In the genomic region with DNA sequence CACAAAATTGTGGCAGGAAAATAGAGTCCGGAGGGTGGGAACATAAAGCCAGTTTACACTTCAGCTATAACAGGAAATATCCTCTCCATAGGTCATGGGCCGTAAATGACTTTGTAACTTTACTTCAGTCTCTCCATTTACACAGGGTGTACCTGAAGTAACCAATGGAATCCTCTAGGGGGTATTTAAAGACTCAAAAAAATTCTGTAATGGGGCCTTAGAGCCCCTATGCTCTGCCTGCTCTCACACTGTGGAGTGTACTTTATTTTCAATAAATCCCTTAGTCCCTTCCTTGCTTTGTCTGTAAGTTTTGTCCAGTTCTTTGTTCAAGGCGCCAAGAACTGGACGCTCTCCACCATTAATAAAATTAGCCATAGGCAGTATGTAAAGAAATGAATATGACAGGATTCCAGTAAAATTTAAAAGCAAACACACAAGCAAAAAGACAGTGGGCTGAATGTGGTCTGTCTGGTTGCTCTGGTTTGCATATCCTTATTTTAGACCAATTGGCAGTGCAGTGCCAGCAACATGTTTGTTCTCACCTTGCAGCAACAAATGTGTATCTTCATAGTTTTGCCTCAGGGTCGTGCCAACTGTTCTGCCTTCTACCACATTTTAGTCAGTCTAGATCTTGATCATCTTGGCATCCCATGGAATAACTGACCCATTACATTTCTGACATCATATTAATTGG, we compare ENCODE assay signal across 25 cellular contexts.
"Had no signal": no experiment of that assay in that cellular context is flagged by ENCODE, and none has a peak within 500 bp of the region (broad histone marks: within the 10 kb centered on the region; RNA-seq: fewer than 3 reads in every experiment).

No MANE protein-coding gene starts in this region.

- H3K4me1 Mint-ChIP-seq: activated CD4-positive, alpha-beta T cell treated with anti-CD3 and anti-CD28 coated beads, Interleukin-2, amount 10 ng/mL, durations not matched to agents 7 days and 5 days; activated naive CD8-positive, alpha-beta T cell treated with anti-CD3 and anti-CD28 coated beads, Interleukin-2, amount 10 ng/mL, durations not matched to agents 7 days and 5 days; central memory CD8-positive, alpha-beta T cell; naive thymus-derived CD4-positive, alpha-beta T cell; stimulated activated naive B cell treated with anti-CD40 and anti-IgM and Interleukin-4, amounts not matched to agents 10 μg/mL and 1 μg/mL and 100 μg/mL, for 72 hours; T-cell had no signal

- H3K36me3 Mint-ChIP-seq: activated naive CD8-positive, alpha-beta T cell treated with anti-CD3 and anti-CD28 coated beads, Interleukin-2, amount 10 ng/mL, durations not matched to agents 7 days and 5 days; stimulated activated naive B cell treated with anti-CD40 and anti-IgM and Interleukin-4, amounts not matched to agents 10 μg/mL and 1 μg/mL and 100 μg/mL, for 72 hours; T-cell had no signal

- DNase-seq: activated CD4-positive, alpha-beta T cell treated with anti-CD3 and anti-CD28 coated beads, Interleukin-2, amount 10 ng/mL, durations not matched to agents 7 days and 5 days; activated CD8-positive, alpha-beta memory T cell treated with anti-CD3 and anti-CD28 coated beads for 24 hours; activated naive CD8-positive, alpha-beta T cell treated with anti-CD3 and anti-CD28 coated beads, Interleukin-2, amount 10 ng/mL, durations not matched to agents 7 days and 5 days; brain microvascular endothelial cell; effector memory CD4-positive, alpha-beta T cell; erythroblast; heart right ventricle; islet precursor cell; mammary epithelial cell; mucosa of descending colon; naive thymus-derived CD4-positive, alpha-beta T cell; stimulated activated CD4-positive, alpha-beta T cell treated with anti-CD3 and anti-CD28 coated beads, Interleukin-15, amount 100 ng/mL, for 24 hours; stimulated activated CD4-positive, alpha-beta T cell treated with anti-CD3 and anti-CD28 coated beads, Interleukin-4, amount 100 ng/mL, for 1 hour; stimulated activated naive B cell treated with anti-CD40 and anti-IgM and Interleukin-4, amounts not matched to agents 10 μg/mL and 1 μg/mL and 100 μg/mL, for 72 hours; T-cell; T-helper 9 cell; tibial artery had no signal

- H3K4me3 ChIP-seq: coronary artery, gastroesophageal sphincter, heart right ventricle, mucosa of descending colon, right atrium auricular region, skin epidermis, tibial artery had no signal

- H3K4me1 ChIP-seq: gastroesophageal sphincter, heart right ventricle, right atrium auricular region, tibial artery had no signal

- H3K9me3 Mint-ChIP-seq: activated CD4-positive, alpha-beta T cell treated with anti-CD3 and anti-CD28 coated beads, Interleukin-2, amount 10 ng/mL, durations not matched to agents 7 days and 5 days; activated T-helper 1 cell treated with anti-CD3 and anti-CD28 coated beads, Interleukin-12 subunit alpha, Interleukin-12 subunit beta, Interleukin-2, Interleukin-4 antibody, amounts not matched to agents 30 ng/mL and 10 ng/mL and 1 ng/mL, durations not matched to agents 14 hours and 24 hours and 36 hours had no signal

- H3K27me3 Mint-ChIP-seq: activated CD4-positive, alpha-beta T cell treated with anti-CD3 and anti-CD28 coated beads, Interleukin-2, amount 10 ng/mL, durations not matched to agents 7 days and 5 days; activated naive CD8-positive, alpha-beta T cell treated with anti-CD3 and anti-CD28 coated beads, Interleukin-2, amount 10 ng/mL, durations not matched to agents 7 days and 5 days; central memory CD8-positive, alpha-beta T cell; naive thymus-derived CD4-positive, alpha-beta T cell; stimulated activated naive B cell treated with anti-CD40 and anti-IgM and Interleukin-4, amounts not matched to agents 10 μg/mL and 1 μg/mL and 100 μg/mL, for 72 hours; T-cell had no signal

- H3K27ac ChIP-seq: brain microvascular endothelial cell, coronary artery, gastroesophageal sphincter, heart right ventricle, neutrophil, right atrium auricular region, skin epidermis, tibial artery had no signal

- H3K27me3 ChIP-seq: brain microvascular endothelial cell, gastroesophageal sphincter, heart right ventricle, neutrophil, right atrium auricular region, tibial artery had no signal

- H3K4me3 Mint-ChIP-seq: activated CD4-positive, alpha-beta T cell treated with anti-CD3 and anti-CD28 coated beads, Interleukin-2, amount 10 ng/mL, durations not matched to agents 7 days and 5 days; activated naive CD8-positive, alpha-beta T cell treated with anti-CD3 and anti-CD28 coated beads, Interleukin-2, amount 10 ng/mL, durations not matched to agents 7 days and 5 days; activated T-helper 1 cell treated with anti-CD3 and anti-CD28 coated beads, Interleukin-12 subunit alpha, Interleukin-12 subunit beta, Interleukin-2, Interleukin-4 antibody, amounts not matched to agents 30 ng/mL and 10 ng/mL and 1 ng/mL, durations not matched to agents 14 hours and 24 hours and 36 hours; central memory CD8-positive, alpha-beta T cell; naive thymus-derived CD4-positive, alpha-beta T cell; stimulated activated naive B cell treated with anti-CD40 and anti-IgM and Interleukin-4, amounts not matched to agents 10 μg/mL and 1 μg/mL and 100 μg/mL, for 72 hours; T-cell had no signal

- H3K27ac Mint-ChIP-seq: activated CD4-positive, alpha-beta T cell treated with anti-CD3 and anti-CD28 coated beads, Interleukin-2, amount 10 ng/mL, durations not matched to agents 7 days and 5 days; activated naive CD8-positive, alpha-beta T cell treated with anti-CD3 and anti-CD28 coated beads, Interleukin-2, amount 10 ng/mL, durations not matched to agents 7 days and 5 days; activated T-helper 1 cell treated with anti-CD3 and anti-CD28 coated beads, Interleukin-12 subunit alpha, Interleukin-12 subunit beta, Interleukin-2, Interleukin-4 antibody, amounts not matched to agents 30 ng/mL and 10 ng/mL and 1 ng/mL, durations not matched to agents 14 hours and 24 hours and 36 hours; naive thymus-derived CD4-positive, alpha-beta T cell; stimulated activated naive B cell treated with anti-CD40 and anti-IgM and Interleukin-4, amounts not matched to agents 10 μg/mL and 1 μg/mL and 100 μg/mL, for 72 hours; T-cell had no signal

- ATAC-seq: gastroesophageal sphincter; heart right ventricle; left lobe of liver; mucosa of descending colon; naive thymus-derived CD4-positive, alpha-beta T cell; stimulated activated naive B cell treated with anti-CD40 and anti-IgM and Interleukin-4, amounts not matched to agents 10 μg/mL and 1 μg/mL and 100 μg/mL, for 72 hours; T-cell had no signal

- H3K9me3 ChIP-seq: gastroesophageal sphincter, heart right ventricle, mucosa of descending colon, neutrophil, right atrium auricular region, tibial artery had no signal
